8 cellular contexts compared by ENCODE assay signal in genomic region chr17:62065611-62066468, GRCh38. TPM values are rescaled to one million over a fixed set of nuclear protein-coding genes. Genes with fewer than 3 reads are reported as not detected.
DNase-seq lines count a peak whose midpoint lies in the region; ATAC-seq lines count a peak whose summit lies in the region.

No MANE protein-coding gene starts in this region.

- H2BK15ac ChIP-seq in mesendoderm (replicated peaks; ENCODE audit: low read depth), result no peak overlapping the region

- no peak overlapping the region for H4K5ac ChIP-seq in mesendoderm (ENCODE audit: low read length)

- H3K9ac ChIP-seq in HUES48 (ENCODE audit: low read depth, low read length) (peak overlapping the region; percentile 94), endocrine pancreas (ENCODE audit: control insufficient read depth, insufficient read depth, low read length) (peak overlapping the region; percentile 100), mesendoderm (ENCODE audit: low read length) (peak overlapping the region; percentile 99)

- peak; percentile 93 for ATAC-seq in GM21390 (IDR thresholded peaks at IDR 0.05; ENCODE audit: unreplicated experiment)

- H3K36me3 ChIP-seq in HUES48 (ENCODE audit: control insufficient read depth, insufficient read depth, low read length) (peaks cover 24% of the 10 kb centered on the region), endocrine pancreas (ENCODE audit: control insufficient read depth, insufficient read depth, low read length) (no peaks in the 10 kb centered on the region), mesendoderm (ENCODE audit: control insufficient read depth, insufficient read depth, low read length) (no peaks in the 10 kb centered on the region)

- H3K4me1 ChIP-seq in HUES48 (ENCODE audit: control insufficient read depth, insufficient read depth, low read length), result peaks cover 29% of the 10 kb centered on the region
- H3K4me1 ChIP-seq in endocrine pancreas (ENCODE audit: control insufficient read depth, insufficient read depth, low read length), result peaks cover 27% of the 10 kb centered on the region
- H3K4me1 ChIP-seq in mesendoderm (ENCODE audit: control insufficient read depth, low read depth, low read length), result peaks cover 1% of the 10 kb centered on the region

- H3K4ac ChIP-seq in mesendoderm (ENCODE audit: low read depth, low read length), result peak overlapping the region; percentile 89

- DNase-seq in D341Med (ENCODE audit: low spot score) (peak; percentile 100), NOMO-1 treated with dmso at 0.1 percent for 144 hours (lab: John Stamatoyannopoulos, UW; ENCODE audit: unreplicated experiment) (peak; percentile 96), mesendoderm (peak; percentile 99)
- DNase-seq in activated CD8-positive, alpha-beta memory T cell treated with anti-CD3 and anti-CD28 coated beads, Interleukin-2, amount 50 U/mL, for 1 hour (ENCODE audit: extremely low read depth), result peak; percentile 93
- peak; percentile 96 for DNase-seq in stimulated activated CD8-positive, alpha-beta memory T cell treated with anti-CD3 and anti-CD28 coated beads, Interleukin-12 subunit alpha, Interleukin-12 subunit beta, amount 100 ng/mL, for 4 hours (ENCODE audit: low read depth)

- no peaks in the 10 kb centered on the region for H3K27me3 ChIP-seq in HUES48 (ENCODE audit: control insufficient read depth, insufficient read depth, low read length)
- H3K27me3 ChIP-seq in endocrine pancreas (ENCODE audit: control insufficient read depth, insufficient read depth, low read length), result no peaks in the 10 kb centered on the region
- H3K27me3 ChIP-seq in mesendoderm (ENCODE audit: insufficient read depth, low read length, poor library complexity), result no peaks in the 10 kb centered on the region

- no peak overlapping the region for H3K23ac ChIP-seq in mesendoderm (ENCODE audit: low read length)

- no CpG with 5 or more reads among the region's 51 CpGs for WGBS in mesendoderm (ENCODE audit: extremely low coverage, insufficient coverage, low lambda C conversion rate)

- no peak overlapping the region for H3K4me2 ChIP-seq in mesendoderm (ENCODE audit: low read length)

- H3K79me2 ChIP-seq in mesendoderm (ENCODE audit: control insufficient read depth, insufficient read depth, low read length), result peaks cover 36% of the 10 kb centered on the region

- H2BK120ac ChIP-seq in mesendoderm (ENCODE audit: low read depth, low read length), result no peak overlapping the region

- H3K4me3 ChIP-seq in HUES48 (ENCODE audit: low read depth, low read length), result peak overlapping the region; percentile 85
- peak overlapping the region; percentile 1 for H3K4me3 ChIP-seq in endocrine pancreas (ENCODE audit: control insufficient read depth, insufficient read depth, low read length)
- peak overlapping the region; percentile 98 for H3K4me3 ChIP-seq in mesendoderm (ENCODE audit: low read length)

- peak overlapping the region; percentile 99 for H3K56ac ChIP-seq in mesendoderm (ENCODE audit: low read length)

- H3K27ac ChIP-seq in HUES48 (ENCODE audit: low read depth, low read length) (peak overlapping the region; percentile 96), mesendoderm (ENCODE audit: low read depth, low read length) (peak overlapping the region; percentile 98)

- peak overlapping the region; percentile 93 for H2BK5ac ChIP-seq in mesendoderm (ENCODE audit: low read length)

- no peak overlapping the region for H2AK5ac ChIP-seq in mesendoderm (ENCODE audit: low read length)

- H4K8ac ChIP-seq in mesendoderm (ENCODE audit: low read depth, low read length), result no peak overlapping the region

- H3K9me3 ChIP-seq in HUES48 (ENCODE audit: control insufficient read depth, insufficient read depth, low read length) (no peaks in the 10 kb centered on the region), endocrine pancreas (ENCODE audit: control insufficient read depth, low read length) (no peaks in the 10 kb centered on the region)

- H3K18ac ChIP-seq in mesendoderm (ENCODE audit: low read length), result peak overlapping the region; percentile 97

- no peaks in the 10 kb centered on the region for H3K79me1 ChIP-seq in mesendoderm (ENCODE audit: low read length)

RNA-seq across cellular contexts. Expression of gene MED13, which starts 0.8 kb away (rescaled TPM):
- 14.8 TPM for polyA plus RNA-seq in mesendoderm (2013, experiment 1 of 2)
- polyA plus RNA-seq in mesendoderm (2013, experiment 2 of 2), result 14.2 TPM

Comparison
In these comparisons a context has a peak if more than half of its experiments do, and no peak if none do; other contexts are left out.
1. Peak in every context shown above with its lines: DNase-seq, ATAC-seq, H3K4me3 ChIP-seq and H3K27ac ChIP-seq.
2. H3K4me3 ChIP-seq: peak in every context shown above with its lines; median percentile 98 in mesendoderm; 85 in HUES48; 1 in endocrine pancreas.